In the genomic region with DNA sequence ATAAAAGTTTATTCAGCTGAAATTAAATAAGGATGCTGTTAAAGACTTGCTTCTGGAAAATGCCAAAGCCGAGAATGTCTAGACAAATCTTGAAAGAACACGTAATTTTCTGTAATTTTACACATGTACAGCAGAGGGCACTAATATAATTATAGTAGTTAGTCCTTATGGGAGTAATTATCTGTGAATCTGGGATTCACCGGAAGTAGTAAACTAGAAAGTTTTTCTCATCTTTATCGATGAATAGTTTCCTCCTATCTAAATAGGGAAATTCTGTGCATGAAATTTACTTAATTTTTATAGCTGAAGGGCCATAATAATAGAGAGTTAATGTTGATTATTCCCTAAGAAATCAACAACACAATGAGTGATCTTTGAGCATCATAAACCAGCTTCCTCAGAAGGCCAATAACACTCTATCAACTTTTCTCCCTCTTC, we compare ENCODE assay signal across 1 cellular context.
TF ChIP-seq lines count a peak whose summit lies in the region.

No MANE protein-coding gene starts in this region.

TF ChIP-seq in GM23338, 12 proteins besides CTCF, POLR2A, EP300 and RAD21 (continued from another document):
- TF ChIP-seq, protein P1, sequence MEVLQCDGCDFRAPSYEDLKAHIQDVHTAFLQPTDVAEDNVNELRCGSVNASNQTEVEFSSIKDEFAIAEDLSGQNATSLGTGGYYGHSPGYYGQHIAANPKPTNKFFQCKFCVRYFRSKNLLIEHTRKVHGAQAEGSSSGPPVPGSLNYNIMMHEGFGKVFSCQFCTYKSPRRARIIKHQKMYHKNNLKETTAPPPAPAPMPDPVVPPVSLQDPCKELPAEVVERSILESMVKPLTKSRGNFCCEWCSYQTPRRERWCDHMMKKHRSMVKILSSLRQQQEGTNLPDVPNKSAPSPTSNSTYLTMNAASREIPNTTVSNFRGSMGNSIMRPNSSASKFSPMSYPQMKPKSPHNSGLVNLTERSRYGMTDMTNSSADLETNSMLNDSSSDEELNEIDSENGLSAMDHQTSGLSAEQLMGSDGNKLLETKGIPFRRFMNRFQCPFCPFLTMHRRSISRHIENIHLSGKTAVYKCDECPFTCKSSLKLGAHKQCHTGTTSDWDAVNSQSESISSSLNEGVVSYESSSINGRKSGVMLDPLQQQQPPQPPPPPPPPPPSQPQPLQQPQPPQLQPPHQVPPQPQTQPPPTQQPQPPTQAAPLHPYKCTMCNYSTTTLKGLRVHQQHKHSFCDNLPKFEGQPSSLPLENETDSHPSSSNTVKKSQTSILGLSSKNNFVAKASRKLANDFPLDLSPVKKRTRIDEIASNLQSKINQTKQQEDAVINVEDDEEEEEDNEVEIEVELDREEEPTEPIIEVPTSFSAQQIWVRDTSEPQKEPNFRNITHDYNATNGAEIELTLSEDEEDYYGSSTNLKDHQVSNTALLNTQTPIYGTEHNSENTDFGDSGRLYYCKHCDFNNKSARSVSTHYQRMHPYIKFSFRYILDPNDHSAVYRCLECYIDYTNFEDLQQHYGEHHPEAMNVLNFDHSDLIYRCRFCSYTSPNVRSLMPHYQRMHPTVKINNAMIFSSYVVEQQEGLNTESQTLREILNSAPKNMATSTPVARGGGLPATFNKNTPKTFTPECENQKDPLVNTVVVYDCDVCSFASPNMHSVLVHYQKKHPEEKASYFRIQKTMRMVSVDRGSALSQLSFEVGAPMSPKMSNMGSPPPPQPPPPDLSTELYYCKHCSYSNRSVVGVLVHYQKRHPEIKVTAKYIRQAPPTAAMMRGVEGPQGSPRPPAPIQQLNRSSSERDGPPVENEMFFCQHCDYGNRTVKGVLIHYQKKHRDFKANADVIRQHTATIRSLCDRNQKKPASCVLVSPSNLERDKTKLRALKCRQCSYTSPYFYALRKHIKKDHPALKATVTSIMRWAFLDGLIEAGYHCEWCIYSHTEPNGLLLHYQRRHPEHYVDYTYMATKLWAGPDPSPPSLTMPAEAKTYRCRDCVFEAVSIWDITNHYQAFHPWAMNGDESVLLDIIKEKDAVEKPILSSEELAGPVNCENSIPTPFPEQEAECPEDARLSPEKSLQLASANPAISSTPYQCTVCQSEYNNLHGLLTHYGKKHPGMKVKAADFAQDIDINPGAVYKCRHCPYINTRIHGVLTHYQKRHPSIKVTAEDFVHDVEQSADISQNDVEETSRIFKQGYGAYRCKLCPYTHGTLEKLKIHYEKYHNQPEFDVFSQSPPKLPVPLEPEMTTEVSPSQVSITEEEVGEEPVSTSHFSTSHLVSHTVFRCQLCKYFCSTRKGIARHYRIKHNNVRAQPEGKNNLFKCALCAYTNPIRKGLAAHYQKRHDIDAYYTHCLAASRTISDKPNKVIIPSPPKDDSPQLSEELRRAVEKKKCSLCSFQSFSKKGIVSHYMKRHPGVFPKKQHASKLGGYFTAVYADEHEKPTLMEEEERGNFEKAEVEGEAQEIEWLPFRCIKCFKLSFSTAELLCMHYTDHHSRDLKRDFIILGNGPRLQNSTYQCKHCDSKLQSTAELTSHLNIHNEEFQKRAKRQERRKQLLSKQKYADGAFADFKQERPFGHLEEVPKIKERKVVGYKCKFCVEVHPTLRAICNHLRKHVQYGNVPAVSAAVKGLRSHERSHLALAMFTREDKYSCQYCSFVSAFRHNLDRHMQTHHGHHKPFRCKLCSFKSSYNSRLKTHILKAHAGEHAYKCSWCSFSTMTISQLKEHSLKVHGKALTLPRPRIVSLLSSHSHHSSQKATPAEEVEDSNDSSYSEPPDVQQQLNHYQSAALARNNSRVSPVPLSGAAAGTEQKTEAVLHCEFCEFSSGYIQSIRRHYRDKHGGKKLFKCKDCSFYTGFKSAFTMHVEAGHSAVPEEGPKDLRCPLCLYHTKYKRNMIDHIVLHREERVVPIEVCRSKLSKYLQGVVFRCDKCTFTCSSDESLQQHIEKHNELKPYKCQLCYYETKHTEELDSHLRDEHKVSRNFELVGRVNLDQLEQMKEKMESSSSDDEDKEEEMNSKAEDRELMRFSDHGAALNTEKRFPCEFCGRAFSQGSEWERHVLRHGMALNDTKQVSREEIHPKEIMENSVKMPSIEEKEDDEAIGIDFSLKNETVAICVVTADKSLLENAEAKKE (CRISPR knock-in tag; IDR thresholded peaks at IDR 0.05), result no peak
- no peak for TF ChIP-seq STAT1 (IDR thresholded peaks at IDR 0.05; ENCODE audit: unreplicated experiment)
- TF ChIP-seq, protein P2, sequence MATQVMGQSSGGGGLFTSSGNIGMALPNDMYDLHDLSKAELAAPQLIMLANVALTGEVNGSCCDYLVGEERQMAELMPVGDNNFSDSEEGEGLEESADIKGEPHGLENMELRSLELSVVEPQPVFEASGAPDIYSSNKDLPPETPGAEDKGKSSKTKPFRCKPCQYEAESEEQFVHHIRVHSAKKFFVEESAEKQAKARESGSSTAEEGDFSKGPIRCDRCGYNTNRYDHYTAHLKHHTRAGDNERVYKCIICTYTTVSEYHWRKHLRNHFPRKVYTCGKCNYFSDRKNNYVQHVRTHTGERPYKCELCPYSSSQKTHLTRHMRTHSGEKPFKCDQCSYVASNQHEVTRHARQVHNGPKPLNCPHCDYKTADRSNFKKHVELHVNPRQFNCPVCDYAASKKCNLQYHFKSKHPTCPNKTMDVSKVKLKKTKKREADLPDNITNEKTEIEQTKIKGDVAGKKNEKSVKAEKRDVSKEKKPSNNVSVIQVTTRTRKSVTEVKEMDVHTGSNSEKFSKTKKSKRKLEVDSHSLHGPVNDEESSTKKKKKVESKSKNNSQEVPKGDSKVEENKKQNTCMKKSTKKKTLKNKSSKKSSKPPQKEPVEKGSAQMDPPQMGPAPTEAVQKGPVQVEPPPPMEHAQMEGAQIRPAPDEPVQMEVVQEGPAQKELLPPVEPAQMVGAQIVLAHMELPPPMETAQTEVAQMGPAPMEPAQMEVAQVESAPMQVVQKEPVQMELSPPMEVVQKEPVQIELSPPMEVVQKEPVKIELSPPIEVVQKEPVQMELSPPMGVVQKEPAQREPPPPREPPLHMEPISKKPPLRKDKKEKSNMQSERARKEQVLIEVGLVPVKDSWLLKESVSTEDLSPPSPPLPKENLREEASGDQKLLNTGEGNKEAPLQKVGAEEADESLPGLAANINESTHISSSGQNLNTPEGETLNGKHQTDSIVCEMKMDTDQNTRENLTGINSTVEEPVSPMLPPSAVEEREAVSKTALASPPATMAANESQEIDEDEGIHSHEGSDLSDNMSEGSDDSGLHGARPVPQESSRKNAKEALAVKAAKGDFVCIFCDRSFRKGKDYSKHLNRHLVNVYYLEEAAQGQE (IDR thresholded peaks at IDR 0.05; ENCODE audit: unreplicated experiment), result no peak
- TF ChIP-seq, protein P3, sequence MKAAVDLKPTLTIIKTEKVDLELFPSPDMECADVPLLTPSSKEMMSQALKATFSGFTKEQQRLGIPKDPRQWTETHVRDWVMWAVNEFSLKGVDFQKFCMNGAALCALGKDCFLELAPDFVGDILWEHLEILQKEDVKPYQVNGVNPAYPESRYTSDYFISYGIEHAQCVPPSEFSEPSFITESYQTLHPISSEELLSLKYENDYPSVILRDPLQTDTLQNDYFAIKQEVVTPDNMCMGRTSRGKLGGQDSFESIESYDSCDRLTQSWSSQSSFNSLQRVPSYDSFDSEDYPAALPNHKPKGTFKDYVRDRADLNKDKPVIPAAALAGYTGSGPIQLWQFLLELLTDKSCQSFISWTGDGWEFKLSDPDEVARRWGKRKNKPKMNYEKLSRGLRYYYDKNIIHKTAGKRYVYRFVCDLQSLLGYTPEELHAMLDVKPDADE (IDR thresholded peaks at IDR 0.05), result no peak
- TF ChIP-seq EZH2 (IDR thresholded peaks at IDR 0.05; ENCODE audit: low read depth, unreplicated experiment), result no peak
- no peak for TF ChIP-seq NANOG (IDR thresholded peaks at IDR 0.05; ENCODE audit: borderline replicate concordance)
- no peak for TF ChIP-seq ZNF331 (CRISPR knock-in tag; IDR thresholded peaks at IDR 0.05; ENCODE audit: low read depth)
